ENCODE assay signal across 8 cellular contexts in genomic region chr9:124342946-124343485, GRCh38.
DNase-seq lines count a peak whose midpoint lies in the region; ATAC-seq, FAIRE-seq and TF ChIP-seq lines count a peak whose summit lies in the region.
"Had no signal": no experiment of that assay in that cellular context is flagged by ENCODE, and none has a peak within 500 bp of the region (broad histone marks: within the 10 kb centered on the region; RNA-seq: fewer than 3 reads in every experiment).

No MANE protein-coding gene starts in this region.

- H3K27ac ChIP-seq in HL-60 (replicated peaks) (peak overlapping the region; percentile 26; the same call in 1 of the 2 replicates), heart left ventricle (peak overlapping the region in 4 of 12 donors; percentile 9 to 55 (median 35))
- H3K27ac ChIP-seq: SK-N-MC had no signal

- FAIRE-seq in D721Med (lab: Jason Lieb, UNC) = no peak

- no peak for TF ChIP-seq CTCF in HL-60 (IDR thresholded peaks at IDR 0.05; ENCODE audit: insufficient read depth, low read length)
- TF ChIP-seq CTCF in heart left ventricle (IDR thresholded peaks at IDR 0.05) = no peak
- TF ChIP-seq CTCF in D721Med (IDR thresholded peaks at IDR 0.05; ENCODE audit: insufficient read depth, missing control alignments) = no peak

- peaks cover 0 to 19% (median 1%) of the 10 kb centered on the region in 12 donors for H3K4me1 ChIP-seq in heart left ventricle

- H3K4me3 ChIP-seq in HL-60 (replicated peaks; ENCODE audit: insufficient read depth, low read length) (no peak overlapping the region), heart left ventricle (peak overlapping the region in 1 of 12 donors; percentile 3)
- H3K4me3 ChIP-seq: SK-N-MC had no signal

- peaks cover 0 to under 1% (median 0%) of the 10 kb centered on the region in 12 donors for H3K9me3 ChIP-seq in heart left ventricle

- H3K27me3 ChIP-seq in HL-60 (ENCODE audit: insufficient read depth, poor library complexity, severe bottlenecking) (no peaks in the 10 kb centered on the region), heart left ventricle (no peaks in the 10 kb centered on the region)

- peak in 3 of 4 donors; percentile 33 to 61 (median 52) for ATAC-seq in heart left ventricle

- intact Hi-C loops in heart left ventricle (cut with DNase I) = no loop called here

- TF ChIP-seq POLR2A in heart left ventricle (IDR thresholded peaks at IDR 0.05) = no peak

- peaks cover 0 to 77% (median 18%) of the 10 kb centered on the region in 9 donors for H3K36me3 ChIP-seq in heart left ventricle

- DNase-seq in HL-60 (ENCODE audit: low read depth in 1 of 2, low spot score in 1 of 2) = no peak
- DNase-seq in T1000 (lab: John Stamatoyannopoulos, UW) = peak; percentile 93
- DNase-seq in heart left ventricle = peak; percentile 21 to 73 (median 51)
- DNase-seq in renal cortical epithelial cell (ENCODE audit: low read depth) = peak; percentile 74
- no peak for DNase-seq in D721Med (ENCODE audit: insufficient read length, low spot score)
- DNase-seq in activated CD8-positive, alpha-beta memory T cell treated with anti-CD3 and anti-CD28 coated beads for 24 hours = no peak
- no peak for DNase-seq in Kasumi-1 (lab: John Stamatoyannopoulos, UW)

- WGBS in heart left ventricle, 4 donors = 49 to 64% (median 50%) methylated on average over 12 to 25 of the region's 25 CpGs

Comparison
In these comparisons a context has a peak if more than half of its experiments do, and no peak if none do; other contexts are left out.
1. DNase-seq: peak in T1000 (single experiment), heart left ventricle (5 of 5) and renal cortical epithelial cell (single experiment); none in HL-60 (0 of 2), D721Med (single experiment), activated CD8-positive, alpha-beta memory T cell treated with anti-CD3 and anti-CD28 coated beads for 24 hours (single experiment) and Kasumi-1 (0 of 2).